Comparison of ENCODE assay signal across 1 cellular context in the genomic region with DNA sequence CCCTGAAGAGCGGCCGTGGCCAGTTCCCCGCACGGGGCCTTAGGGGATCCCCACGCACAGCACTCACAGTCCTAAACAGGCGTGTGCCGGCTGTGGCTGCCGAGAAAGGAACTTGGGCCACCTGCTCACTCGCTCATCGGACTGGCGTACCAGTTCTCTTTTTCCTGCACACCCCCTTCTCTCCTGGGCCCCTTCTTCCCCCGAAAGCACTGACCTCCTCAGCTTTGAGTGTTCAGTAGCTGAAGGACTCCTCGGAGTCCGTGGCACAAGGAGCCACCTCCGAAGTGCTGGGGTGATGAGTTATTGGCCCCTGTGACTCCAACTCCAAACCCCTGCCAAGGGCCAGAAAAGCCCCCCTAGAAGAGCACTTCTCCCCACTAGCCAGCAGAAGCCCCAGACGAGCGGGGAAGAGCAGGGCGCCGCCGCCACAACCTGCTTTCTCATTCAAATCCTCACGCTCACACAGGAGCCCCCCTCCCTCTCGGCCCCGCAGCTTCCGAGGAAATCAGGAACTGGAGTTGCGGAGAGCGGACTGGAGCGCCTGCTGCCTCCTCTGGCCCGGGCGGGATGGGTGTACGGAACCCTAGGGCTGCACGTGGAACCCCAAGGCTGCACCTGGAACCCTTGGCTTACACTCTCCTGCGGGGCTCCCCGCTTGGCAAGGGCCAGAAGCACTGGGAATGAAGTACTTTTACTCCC.
TF ChIP-seq lines count a peak whose summit lies in the region.

A gene with protein sequence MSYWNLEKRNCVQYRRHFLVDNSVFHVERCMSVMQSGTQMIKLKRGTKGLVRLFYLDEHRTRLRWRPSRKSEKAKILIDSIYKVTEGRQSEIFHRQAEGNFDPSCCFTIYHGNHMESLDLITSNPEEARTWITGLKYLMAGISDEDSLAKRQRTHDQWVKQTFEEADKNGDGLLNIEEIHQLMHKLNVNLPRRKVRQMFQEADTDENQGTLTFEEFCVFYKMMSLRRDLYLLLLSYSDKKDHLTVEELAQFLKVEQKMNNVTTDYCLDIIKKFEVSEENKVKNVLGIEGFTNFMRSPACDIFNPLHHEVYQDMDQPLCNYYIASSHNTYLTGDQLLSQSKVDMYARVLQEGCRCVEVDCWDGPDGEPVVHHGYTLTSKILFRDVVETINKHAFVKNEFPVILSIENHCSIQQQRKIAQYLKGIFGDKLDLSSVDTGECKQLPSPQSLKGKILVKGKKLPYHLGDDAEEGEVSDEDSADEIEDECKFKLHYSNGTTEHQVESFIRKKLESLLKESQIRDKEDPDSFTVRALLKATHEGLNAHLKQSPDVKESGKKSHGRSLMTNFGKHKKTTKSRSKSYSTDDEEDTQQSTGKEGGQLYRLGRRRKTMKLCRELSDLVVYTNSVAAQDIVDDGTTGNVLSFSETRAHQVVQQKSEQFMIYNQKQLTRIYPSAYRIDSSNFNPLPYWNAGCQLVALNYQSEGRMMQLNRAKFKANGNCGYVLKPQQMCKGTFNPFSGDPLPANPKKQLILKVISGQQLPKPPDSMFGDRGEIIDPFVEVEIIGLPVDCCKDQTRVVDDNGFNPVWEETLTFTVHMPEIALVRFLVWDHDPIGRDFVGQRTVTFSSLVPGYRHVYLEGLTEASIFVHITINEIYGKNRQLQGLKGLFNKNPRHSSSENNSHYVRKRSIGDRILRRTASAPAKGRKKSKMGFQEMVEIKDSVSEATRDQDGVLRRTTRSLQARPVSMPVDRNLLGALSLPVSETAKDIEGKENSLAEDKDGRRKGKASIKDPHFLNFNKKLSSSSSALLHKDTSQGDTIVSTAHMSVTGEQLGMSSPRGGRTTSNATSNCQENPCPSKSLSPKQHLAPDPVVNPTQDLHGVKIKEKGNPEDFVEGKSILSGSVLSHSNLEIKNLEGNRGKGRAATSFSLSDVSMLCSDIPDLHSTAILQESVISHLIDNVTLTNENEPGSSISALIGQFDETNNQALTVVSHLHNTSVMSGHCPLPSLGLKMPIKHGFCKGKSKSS (N-terminal part only) (minus strand): TSS at position 446 of the 699 bp plus-strand sequence. CDS start 40,847 bp downstream, outside the sequence.

TF ChIP-seq in K562, 482 proteins besides CTCF, POLR2A, EP300 and RAD21 (continued from another document and continues in another):
- TF ChIP-seq PHF8 (IDR thresholded peaks at IDR 0.05; ENCODE audit: borderline replicate concordance, low read length): peak; percentile 32; the same call in 1 of the 2 replicates
- TF ChIP-seq, protein P1, sequence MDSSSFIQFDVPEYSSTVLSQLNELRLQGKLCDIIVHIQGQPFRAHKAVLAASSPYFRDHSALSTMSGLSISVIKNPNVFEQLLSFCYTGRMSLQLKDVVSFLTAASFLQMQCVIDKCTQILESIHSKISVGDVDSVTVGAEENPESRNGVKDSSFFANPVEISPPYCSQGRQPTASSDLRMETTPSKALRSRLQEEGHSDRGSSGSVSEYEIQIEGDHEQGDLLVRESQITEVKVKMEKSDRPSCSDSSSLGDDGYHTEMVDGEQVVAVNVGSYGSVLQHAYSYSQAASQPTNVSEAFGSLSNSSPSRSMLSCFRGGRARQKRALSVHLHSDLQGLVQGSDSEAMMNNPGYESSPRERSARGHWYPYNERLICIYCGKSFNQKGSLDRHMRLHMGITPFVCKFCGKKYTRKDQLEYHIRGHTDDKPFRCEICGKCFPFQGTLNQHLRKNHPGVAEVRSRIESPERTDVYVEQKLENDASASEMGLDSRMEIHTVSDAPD (CRISPR knock-in tag; IDR thresholded peaks at IDR 0.05): no peak
- TF ChIP-seq MBD2 (IDR thresholded peaks at IDR 0.05; ENCODE audit: borderline replicate concordance, low read depth): no peak
- no peak for TF ChIP-seq PHB2 (IDR thresholded peaks at IDR 0.05; ENCODE audit: low read depth)
- peak; percentile 87 for TF ChIP-seq TOE1 (IDR thresholded peaks at IDR 0.05; ENCODE audit: borderline replicate concordance)
- TF ChIP-seq TOE1 (CRISPR knock-in tag; IDR thresholded peaks at IDR 0.05; ENCODE audit: borderline replicate concordance, low read depth): no peak
- TF ChIP-seq POLR2AphosphoS5 (IDR thresholded peaks at IDR 0.05; ENCODE audit: control insufficient read depth, insufficient read depth, low read depth, low read length): no peak
- TF ChIP-seq, protein P2, sequence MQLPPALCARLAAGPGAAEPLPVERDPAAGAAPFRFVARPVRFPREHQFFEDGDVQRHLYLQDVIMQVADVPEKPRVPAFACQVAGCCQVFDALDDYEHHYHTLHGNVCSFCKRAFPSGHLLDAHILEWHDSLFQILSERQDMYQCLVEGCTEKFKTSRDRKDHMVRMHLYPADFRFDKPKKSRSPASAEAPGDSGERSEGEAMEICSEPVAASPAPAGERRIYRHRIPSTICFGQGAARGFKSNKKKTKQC (CRISPR knock-in tag; IDR thresholded peaks at IDR 0.05): no peak
- TF ChIP-seq GTF2E2 (tag; IDR thresholded peaks at IDR 0.05): no peak
- TF ChIP-seq U2AF2 (optimal IDR thresholded peaks at IDR 0.05; ENCODE audit: low read depth, low read length): no peak
- TF ChIP-seq, protein P3, sequence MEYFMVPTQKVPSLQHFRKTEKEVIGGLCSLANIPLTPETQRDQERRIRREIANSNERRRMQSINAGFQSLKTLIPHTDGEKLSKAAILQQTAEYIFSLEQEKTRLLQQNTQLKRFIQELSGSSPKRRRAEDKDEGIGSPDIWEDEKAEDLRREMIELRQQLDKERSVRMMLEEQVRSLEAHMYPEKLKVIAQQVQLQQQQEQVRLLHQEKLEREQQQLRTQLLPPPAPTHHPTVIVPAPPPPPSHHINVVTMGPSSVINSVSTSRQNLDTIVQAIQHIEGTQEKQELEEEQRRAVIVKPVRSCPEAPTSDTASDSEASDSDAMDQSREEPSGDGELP (CRISPR knock-in tag; IDR thresholded peaks at IDR 0.05; ENCODE audit: borderline replicate concordance): peak; percentile 58; the same call in 1 of the 2 replicates
- TF ChIP-seq TEAD2 (tag; IDR thresholded peaks at IDR 0.05): no peak
- peak; percentile 36 for TF ChIP-seq TBP (optimal IDR thresholded peaks at IDR 0.05; ENCODE audit: low read depth, low read length)
- no peak for TF ChIP-seq SETDB1 (IDR thresholded peaks at IDR 0.05; ENCODE audit: low read length)
- TF ChIP-seq ETV5 (CRISPR knock-in tag; IDR thresholded peaks at IDR 0.05; ENCODE audit: low read depth): no peak
- TF ChIP-seq, protein P4, sequence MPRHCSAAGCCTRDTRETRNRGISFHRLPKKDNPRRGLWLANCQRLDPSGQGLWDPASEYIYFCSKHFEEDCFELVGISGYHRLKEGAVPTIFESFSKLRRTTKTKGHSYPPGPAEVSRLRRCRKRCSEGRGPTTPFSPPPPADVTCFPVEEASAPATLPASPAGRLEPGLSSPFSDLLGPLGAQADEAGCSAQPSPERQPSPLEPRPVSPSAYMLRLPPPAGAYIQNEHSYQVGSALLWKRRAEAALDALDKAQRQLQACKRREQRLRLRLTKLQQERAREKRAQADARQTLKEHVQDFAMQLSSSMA (CRISPR knock-in tag; IDR thresholded peaks at IDR 0.05): no peak
- TF ChIP-seq DNMT1 (IDR thresholded peaks at IDR 0.05): no peak
- TF ChIP-seq RHOXF2B (CRISPR knock-in tag; conservative IDR thresholded peaks at IDR 0.05): no peak
- TF ChIP-seq, protein P5, sequence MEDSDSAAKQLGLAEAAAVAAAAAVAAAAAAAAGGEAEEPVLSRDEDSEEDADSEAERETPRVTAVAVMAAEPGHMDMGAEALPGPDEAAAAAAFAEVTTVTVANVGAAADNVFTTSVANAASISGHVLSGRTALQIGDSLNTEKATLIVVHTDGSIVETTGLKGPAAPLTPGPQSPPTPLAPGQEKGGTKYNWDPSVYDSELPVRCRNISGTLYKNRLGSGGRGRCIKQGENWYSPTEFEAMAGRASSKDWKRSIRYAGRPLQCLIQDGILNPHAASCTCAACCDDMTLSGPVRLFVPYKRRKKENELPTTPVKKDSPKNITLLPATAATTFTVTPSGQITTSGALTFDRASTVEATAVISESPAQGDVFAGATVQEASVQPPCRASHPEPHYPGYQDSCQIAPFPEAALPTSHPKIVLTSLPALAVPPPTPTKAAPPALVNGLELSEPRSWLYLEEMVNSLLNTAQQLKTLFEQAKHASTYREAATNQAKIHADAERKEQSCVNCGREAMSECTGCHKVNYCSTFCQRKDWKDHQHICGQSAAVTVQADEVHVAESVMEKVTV (CRISPR knock-in tag; IDR thresholded peaks at IDR 0.05): no peak
- TF ChIP-seq, protein P6, sequence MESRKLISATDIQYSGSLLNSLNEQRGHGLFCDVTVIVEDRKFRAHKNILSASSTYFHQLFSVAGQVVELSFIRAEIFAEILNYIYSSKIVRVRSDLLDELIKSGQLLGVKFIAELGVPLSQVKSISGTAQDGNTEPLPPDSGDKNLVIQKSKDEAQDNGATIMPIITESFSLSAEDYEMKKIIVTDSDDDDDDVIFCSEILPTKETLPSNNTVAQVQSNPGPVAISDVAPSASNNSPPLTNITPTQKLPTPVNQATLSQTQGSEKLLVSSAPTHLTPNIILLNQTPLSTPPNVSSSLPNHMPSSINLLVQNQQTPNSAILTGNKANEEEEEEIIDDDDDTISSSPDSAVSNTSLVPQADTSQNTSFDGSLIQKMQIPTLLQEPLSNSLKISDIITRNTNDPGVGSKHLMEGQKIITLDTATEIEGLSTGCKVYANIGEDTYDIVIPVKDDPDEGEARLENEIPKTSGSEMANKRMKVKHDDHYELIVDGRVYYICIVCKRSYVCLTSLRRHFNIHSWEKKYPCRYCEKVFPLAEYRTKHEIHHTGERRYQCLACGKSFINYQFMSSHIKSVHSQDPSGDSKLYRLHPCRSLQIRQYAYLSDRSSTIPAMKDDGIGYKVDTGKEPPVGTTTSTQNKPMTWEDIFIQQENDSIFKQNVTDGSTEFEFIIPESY (CRISPR knock-in tag; IDR thresholded peaks at IDR 0.05): peak; percentile 55
- no peak for TF ChIP-seq MEF2D (tag; conservative IDR thresholded peaks at IDR 0.05; ENCODE audit: low read depth)
- TF ChIP-seq HSF4 (CRISPR knock-in tag; IDR thresholded peaks at IDR 0.05; ENCODE audit: borderline replicate concordance): no peak
- TF ChIP-seq, protein P7, sequence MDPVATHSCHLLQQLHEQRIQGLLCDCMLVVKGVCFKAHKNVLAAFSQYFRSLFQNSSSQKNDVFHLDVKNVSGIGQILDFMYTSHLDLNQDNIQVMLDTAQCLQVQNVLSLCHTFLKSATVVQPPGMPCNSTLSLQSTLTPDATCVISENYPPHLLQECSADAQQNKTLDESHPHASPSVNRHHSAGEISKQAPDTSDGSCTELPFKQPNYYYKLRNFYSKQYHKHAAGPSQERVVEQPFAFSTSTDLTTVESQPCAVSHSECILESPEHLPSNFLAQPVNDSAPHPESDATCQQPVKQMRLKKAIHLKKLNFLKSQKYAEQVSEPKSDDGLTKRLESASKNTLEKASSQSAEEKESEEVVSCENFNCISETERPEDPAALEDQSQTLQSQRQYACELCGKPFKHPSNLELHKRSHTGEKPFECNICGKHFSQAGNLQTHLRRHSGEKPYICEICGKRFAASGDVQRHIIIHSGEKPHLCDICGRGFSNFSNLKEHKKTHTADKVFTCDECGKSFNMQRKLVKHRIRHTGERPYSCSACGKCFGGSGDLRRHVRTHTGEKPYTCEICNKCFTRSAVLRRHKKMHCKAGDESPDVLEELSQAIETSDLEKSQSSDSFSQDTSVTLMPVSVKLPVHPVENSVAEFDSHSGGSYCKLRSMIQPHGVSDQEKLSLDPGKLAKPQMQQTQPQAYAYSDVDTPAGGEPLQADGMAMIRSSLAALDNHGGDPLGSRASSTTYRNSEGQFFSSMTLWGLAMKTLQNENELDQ (CRISPR knock-in tag; IDR thresholded peaks at IDR 0.05; ENCODE audit: borderline replicate concordance): no peak
- no peak for TF ChIP-seq CAMTA2 (CRISPR knock-in tag; conservative IDR thresholded peaks at IDR 0.05)
- TF ChIP-seq SMARCE1 (IDR thresholded peaks at IDR 0.05): 0 out of 2 replicates have a peak, but pooled peaks have one; percentile 25
- TF ChIP-seq RBM14 (IDR thresholded peaks at IDR 0.05; ENCODE audit: borderline replicate concordance, insufficient read depth, low read depth, low read length): no peak
- no peak for TF ChIP-seq SLC30A9 (CRISPR knock-in tag; IDR thresholded peaks at IDR 0.05)
- peak; percentile 45; the same call in 1 of the 2 replicates for TF ChIP-seq ZFX (CRISPR knock-in tag; IDR thresholded peaks at IDR 0.05)
- no peak for TF ChIP-seq FUS (optimal IDR thresholded peaks at IDR 0.05; ENCODE audit: low read depth, low read length)
- no peak for TF ChIP-seq EWSR1 (IDR thresholded peaks at IDR 0.05; ENCODE audit: borderline replicate concordance, low read depth, partially characterized antibody)
- TF ChIP-seq NFE2 (IDR thresholded peaks at IDR 0.05; ENCODE audit: low read depth): peak; percentile 35; the same call in 1 of the 2 replicates
- TF ChIP-seq SIN3A (IDR thresholded peaks at IDR 0.05; ENCODE audit: borderline replicate concordance in 2 of 2, control insufficient read depth in 1 of 2, low read depth in 2 of 2, low read length in 2 of 2): no peak
- no peak for TF ChIP-seq BDP1 (IDR thresholded peaks at IDR 0.05; ENCODE audit: insufficient read depth, insufficient read length)
- TF ChIP-seq, protein P8, sequence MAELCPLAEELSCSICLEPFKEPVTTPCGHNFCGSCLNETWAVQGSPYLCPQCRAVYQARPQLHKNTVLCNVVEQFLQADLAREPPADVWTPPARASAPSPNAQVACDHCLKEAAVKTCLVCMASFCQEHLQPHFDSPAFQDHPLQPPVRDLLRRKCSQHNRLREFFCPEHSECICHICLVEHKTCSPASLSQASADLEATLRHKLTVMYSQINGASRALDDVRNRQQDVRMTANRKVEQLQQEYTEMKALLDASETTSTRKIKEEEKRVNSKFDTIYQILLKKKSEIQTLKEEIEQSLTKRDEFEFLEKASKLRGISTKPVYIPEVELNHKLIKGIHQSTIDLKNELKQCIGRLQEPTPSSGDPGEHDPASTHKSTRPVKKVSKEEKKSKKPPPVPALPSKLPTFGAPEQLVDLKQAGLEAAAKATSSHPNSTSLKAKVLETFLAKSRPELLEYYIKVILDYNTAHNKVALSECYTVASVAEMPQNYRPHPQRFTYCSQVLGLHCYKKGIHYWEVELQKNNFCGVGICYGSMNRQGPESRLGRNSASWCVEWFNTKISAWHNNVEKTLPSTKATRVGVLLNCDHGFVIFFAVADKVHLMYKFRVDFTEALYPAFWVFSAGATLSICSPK (IDR thresholded peaks at IDR 0.05; ENCODE audit: borderline replicate concordance): no peak
- TF ChIP-seq HDGF (IDR thresholded peaks at IDR 0.05): no peak
- TF ChIP-seq ELF4 (CRISPR knock-in tag; IDR thresholded peaks at IDR 0.05): no peak
- peak; percentile 76 for TF ChIP-seq SPI1 (IDR thresholded peaks at IDR 0.05; ENCODE audit: borderline replicate concordance, low read depth, low read length)
- no peak for TF ChIP-seq NFE2L1 (tag; IDR thresholded peaks at IDR 0.05; ENCODE audit: borderline replicate concordance, low read depth)
- TF ChIP-seq, protein P9, sequence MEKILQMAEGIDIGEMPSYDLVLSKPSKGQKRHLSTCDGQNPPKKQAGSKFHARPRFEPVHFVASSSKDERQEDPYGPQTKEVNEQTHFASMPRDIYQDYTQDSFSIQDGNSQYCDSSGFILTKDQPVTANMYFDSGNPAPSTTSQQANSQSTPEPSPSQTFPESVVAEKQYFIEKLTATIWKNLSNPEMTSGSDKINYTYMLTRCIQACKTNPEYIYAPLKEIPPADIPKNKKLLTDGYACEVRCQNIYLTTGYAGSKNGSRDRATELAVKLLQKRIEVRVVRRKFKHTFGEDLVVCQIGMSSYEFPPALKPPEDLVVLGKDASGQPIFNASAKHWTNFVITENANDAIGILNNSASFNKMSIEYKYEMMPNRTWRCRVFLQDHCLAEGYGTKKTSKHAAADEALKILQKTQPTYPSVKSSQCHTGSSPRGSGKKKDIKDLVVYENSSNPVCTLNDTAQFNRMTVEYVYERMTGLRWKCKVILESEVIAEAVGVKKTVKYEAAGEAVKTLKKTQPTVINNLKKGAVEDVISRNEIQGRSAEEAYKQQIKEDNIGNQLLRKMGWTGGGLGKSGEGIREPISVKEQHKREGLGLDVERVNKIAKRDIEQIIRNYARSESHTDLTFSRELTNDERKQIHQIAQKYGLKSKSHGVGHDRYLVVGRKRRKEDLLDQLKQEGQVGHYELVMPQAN (IDR thresholded peaks at IDR 0.05; ENCODE audit: borderline replicate concordance): peak; percentile 36; the same call in 1 of the 2 replicates
- TF ChIP-seq TAF1 (IDR thresholded peaks at IDR 0.05; ENCODE audit: control insufficient read depth, extremely low read depth, insufficient read depth, low read length, severe bottlenecking): peak; percentile 48
